ENCODE assay signal across 19 cellular contexts in genomic region chr5:31706186-31706585, GRCh38.
DNase-seq lines count a peak whose midpoint lies in the region; ATAC-seq and TF ChIP-seq lines count a peak whose summit lies in the region.
"Had no signal": no experiment of that assay in that cellular context is flagged by ENCODE, and none has a peak within 500 bp of the region (broad histone marks: within the 10 kb centered on the region; RNA-seq: fewer than 3 reads in every experiment).

No MANE protein-coding gene starts in this region.

- no peaks in the 10 kb centered on the region for H3K27me3 ChIP-seq in brain microvascular endothelial cell (replicated peaks)
- H3K27me3 ChIP-seq: BE2C, BLaER1 had no signal

- POLR2A ChIA-PET in activated CD4-positive, alpha-beta T cell treated with anti-CD3 and anti-CD28 coated beads, Interleukin-2, amount 10 ng/mL, durations not matched to agents 7 days and 5 days (lab: Charles Lee): no interaction called here

- no peaks in the 10 kb centered on the region for H3K36me3 ChIP-seq in brain microvascular endothelial cell (replicated peaks)
- H3K36me3 ChIP-seq: BE2C, BLaER1 had no signal

- no peak for DNase-seq in activated CD4-positive, alpha-beta T cell treated with anti-CD3 and anti-CD28 coated beads, Interleukin-2, amount 10 ng/mL, durations not matched to agents 7 days and 5 days
- no peak for DNase-seq in activated CD4-positive, alpha-beta T cell treated with anti-CD3 and anti-CD28 coated beads, Interleukin-2, amount 50 U/mL, for 4 hours
- DNase-seq in brain microvascular endothelial cell: no peak
- DNase-seq: 8988T; ACHN; BE2C; C1 segment of cervical spinal cord; Caco-2; Calu3; CD4-positive, alpha-beta memory T cell; CD4-positive, CD25-positive, alpha-beta regulatory T cell; CD8-positive, alpha-beta memory T cell; DMS79 treated with DMSO at 0.1 percent for 48 hours; GDM1 had no signal

- no peak overlapping the region for H3K4me3 Mint-ChIP-seq in activated CD4-positive, alpha-beta T cell treated with anti-CD3 and anti-CD28 coated beads, Interleukin-2, amount 10 ng/mL, durations not matched to agents 7 days and 5 days
- H3K4me3 Mint-ChIP-seq: CD14-positive monocyte; CD4-positive, alpha-beta memory T cell; CD4-positive, CD25-positive, alpha-beta regulatory T cell; CD8-positive, alpha-beta memory T cell had no signal

- no peaks in the 10 kb centered on the region for H3K9me3 Mint-ChIP-seq in activated CD4-positive, alpha-beta T cell treated with anti-CD3 and anti-CD28 coated beads, Interleukin-2, amount 10 ng/mL, durations not matched to agents 7 days and 5 days
- H3K9me3 Mint-ChIP-seq: CD8-positive, alpha-beta memory T cell had no signal

- no peaks in the 10 kb centered on the region for H3K36me3 Mint-ChIP-seq in activated CD4-positive, alpha-beta T cell treated with anti-CD3 and anti-CD28 coated beads, Interleukin-2, amount 10 ng/mL, durations not matched to agents 7 days and 5 days (ENCODE audit: low read depth)
- H3K36me3 Mint-ChIP-seq: CD14-positive monocyte; CD4-positive, alpha-beta memory T cell; CD4-positive, CD25-positive, alpha-beta regulatory T cell; CD8-positive, alpha-beta memory T cell had no signal

- no peaks in the 10 kb centered on the region for H3K27me3 Mint-ChIP-seq in activated CD4-positive, alpha-beta T cell treated with anti-CD3 and anti-CD28 coated beads, Interleukin-2, amount 10 ng/mL, durations not matched to agents 7 days and 5 days

- no peaks in the 10 kb centered on the region for H3K4me1 Mint-ChIP-seq in activated CD4-positive, alpha-beta T cell treated with anti-CD3 and anti-CD28 coated beads, Interleukin-2, amount 10 ng/mL, durations not matched to agents 7 days and 5 days
- H3K4me1 Mint-ChIP-seq: CD14-positive monocyte; CD4-positive, alpha-beta memory T cell; CD4-positive, CD25-positive, alpha-beta regulatory T cell; CD8-positive, alpha-beta memory T cell had no signal

- H3K4me3 ChIP-seq in brain microvascular endothelial cell (ENCODE audit: low read depth, low read length): no peak overlapping the region
- H3K4me3 ChIP-seq: BLaER1, GM12878 had no signal

- ATAC-seq in esophagus mucosa (peak; percentile 90), HG02571 (IDR thresholded peaks at IDR 0.05; ENCODE audit: unreplicated experiment) (no peak)
- ATAC-seq: GM12878 had no signal

- in situ Hi-C loops in brain microvascular endothelial cell (cut with HindIII; ENCODE audit: low pct_ligation_motif_present, low sequenced_read_pairs): no loop called here

- CTCF ChIA-PET in activated CD4-positive, alpha-beta T cell treated with anti-CD3 and anti-CD28 coated beads, Interleukin-2, amount 10 ng/mL, durations not matched to agents 7 days and 5 days (lab: Charles Lee): no interaction called here

- no peak overlapping the region for H3K27ac ChIP-seq in brain microvascular endothelial cell
- H3K27ac ChIP-seq: BLaER1 had no signal

- H3K27ac Mint-ChIP-seq in activated CD4-positive, alpha-beta T cell treated with anti-CD3 and anti-CD28 coated beads, Interleukin-2, amount 10 ng/mL, durations not matched to agents 7 days and 5 days: peak overlapping the region; percentile 47
- H3K27ac Mint-ChIP-seq: CD14-positive monocyte; CD4-positive, alpha-beta memory T cell; CD4-positive, CD25-positive, alpha-beta regulatory T cell; CD8-positive, alpha-beta memory T cell had no signal

- no peak for TF ChIP-seq CTCF in brain microvascular endothelial cell (IDR thresholded peaks at IDR 0.05; ENCODE audit: low read depth, low read length, missing control alignments)
